ENCODE assay signal across 25 cellular contexts in genomic region chr5:4647056-4647455, GRCh38.
"Had no signal": no experiment of that assay in that cellular context is flagged by ENCODE, and none has a peak within 500 bp of the region (broad histone marks: within the 10 kb centered on the region; RNA-seq: fewer than 3 reads in every experiment).

No MANE protein-coding gene starts in this region.

- H3K36me3 Mint-ChIP-seq: activated CD4-positive, alpha-beta memory T cell treated with anti-CD3 and anti-CD28 coated beads for 36 hours; activated naive CD4-positive, alpha-beta T cell treated with anti-CD3 and anti-CD28 coated beads, Interleukin-2, amount 10 ng/mL, durations not matched to agents 7 days and 5 days; activated naive CD8-positive, alpha-beta T cell treated with anti-CD3 and anti-CD28 coated beads for 36 hours had no signal

- ATAC-seq: K562 had no signal

- H3K4me3 Mint-ChIP-seq: activated CD4-positive, alpha-beta memory T cell treated with anti-CD3 and anti-CD28 coated beads for 36 hours; activated CD4-positive, alpha-beta T cell treated with anti-CD3 and anti-CD28 coated beads, Interleukin-2, amount 10 ng/mL, durations not matched to agents 7 days and 5 days; activated naive CD4-positive, alpha-beta T cell treated with anti-CD3 and anti-CD28 coated beads, Interleukin-2, amount 10 ng/mL, durations not matched to agents 7 days and 5 days; activated naive CD8-positive, alpha-beta T cell treated with anti-CD3 and anti-CD28 coated beads for 36 hours had no signal

- H3K27me3 Mint-ChIP-seq: activated CD4-positive, alpha-beta memory T cell treated with anti-CD3 and anti-CD28 coated beads for 36 hours; activated CD4-positive, alpha-beta T cell treated with anti-CD3 and anti-CD28 coated beads, Interleukin-2, amount 10 ng/mL, durations not matched to agents 7 days and 5 days; activated naive CD4-positive, alpha-beta T cell treated with anti-CD3 and anti-CD28 coated beads, Interleukin-2, amount 10 ng/mL, durations not matched to agents 7 days and 5 days; activated naive CD8-positive, alpha-beta T cell treated with anti-CD3 and anti-CD28 coated beads for 36 hours had no signal

- H3K4me1 Mint-ChIP-seq: activated CD4-positive, alpha-beta T cell treated with anti-CD3 and anti-CD28 coated beads, Interleukin-2, amount 10 ng/mL, durations not matched to agents 7 days and 5 days; activated naive CD4-positive, alpha-beta T cell treated with anti-CD3 and anti-CD28 coated beads, Interleukin-2, amount 10 ng/mL, durations not matched to agents 7 days and 5 days; activated naive CD8-positive, alpha-beta T cell treated with anti-CD3 and anti-CD28 coated beads for 36 hours had no signal

- H3K9me3 Mint-ChIP-seq: activated naive CD8-positive, alpha-beta T cell treated with anti-CD3 and anti-CD28 coated beads for 36 hours had no signal

- H3K4me3 ChIP-seq: cardiac muscle cell, K562, Peyer's patch, SJCRH30 had no signal

- H3K27ac Mint-ChIP-seq: activated CD4-positive, alpha-beta memory T cell treated with anti-CD3 and anti-CD28 coated beads for 36 hours; activated CD4-positive, alpha-beta T cell treated with anti-CD3 and anti-CD28 coated beads, Interleukin-2, amount 10 ng/mL, durations not matched to agents 7 days and 5 days; activated naive CD4-positive, alpha-beta T cell treated with anti-CD3 and anti-CD28 coated beads, Interleukin-2, amount 10 ng/mL, durations not matched to agents 7 days and 5 days; activated naive CD8-positive, alpha-beta T cell treated with anti-CD3 and anti-CD28 coated beads for 36 hours; activated T-helper 2 cell treated with anti-CD3 and anti-CD28 coated beads, Interferon-gamma antibody, Interleukin-2, Interleukin-4, amounts not matched to agents 10 μg/mL and 5 μg/mL and 100 μg/mL, durations not matched to agents 14 hours and 24 hours and 36 hours had no signal

- DNase-seq: activated CD4-positive, alpha-beta memory T cell treated with anti-CD3 and anti-CD28 coated beads for 36 hours; activated CD4-positive, alpha-beta T cell treated with anti-CD3 and anti-CD28 coated beads, Interleukin-2, amount 10 ng/mL, durations not matched to agents 7 days and 5 days; activated CD4-positive, CD25-positive, alpha-beta regulatory T cell; activated CD8-positive, alpha-beta memory T cell treated with anti-CD3 and anti-CD28 coated beads for 24 hours; activated gamma-delta T cell treated with Interleukin-2 at 50 U/mL for 16 hours; activated naive CD4-positive, alpha-beta T cell treated with anti-CD3 and anti-CD28 coated beads, Interleukin-2, amount 10 ng/mL, durations not matched to agents 7 days and 5 days; activated naive CD8-positive, alpha-beta T cell treated with anti-CD3 and anti-CD28 coated beads for 36 hours; activated T-cell treated with anti-CD3 and anti-CD28 coated beads, Interleukin-2, amount 50 U/mL, for 48 hours; brain microvascular endothelial cell; cerebellar nuclear complex; Karpas-422; MM.1S; NCI-H1105; NCI-H1436; NCI-H2227 treated with DMSO at 0.1 percent for 48 hours; NCI-H446 treated with DMSO at 0.1 percent for 48 hours; NK-92 treated with Interleukin-12 subunit alpha and Interleukin-12 subunit beta, amount 100 ng/mL, for 24 hours; Peyer's patch; Right ventricle myocardium superior; SJCRH30; SK-N-SH; T-helper 1 cell had no signal
